8 cellular contexts compared by ENCODE assay signal in the genomic region with DNA sequence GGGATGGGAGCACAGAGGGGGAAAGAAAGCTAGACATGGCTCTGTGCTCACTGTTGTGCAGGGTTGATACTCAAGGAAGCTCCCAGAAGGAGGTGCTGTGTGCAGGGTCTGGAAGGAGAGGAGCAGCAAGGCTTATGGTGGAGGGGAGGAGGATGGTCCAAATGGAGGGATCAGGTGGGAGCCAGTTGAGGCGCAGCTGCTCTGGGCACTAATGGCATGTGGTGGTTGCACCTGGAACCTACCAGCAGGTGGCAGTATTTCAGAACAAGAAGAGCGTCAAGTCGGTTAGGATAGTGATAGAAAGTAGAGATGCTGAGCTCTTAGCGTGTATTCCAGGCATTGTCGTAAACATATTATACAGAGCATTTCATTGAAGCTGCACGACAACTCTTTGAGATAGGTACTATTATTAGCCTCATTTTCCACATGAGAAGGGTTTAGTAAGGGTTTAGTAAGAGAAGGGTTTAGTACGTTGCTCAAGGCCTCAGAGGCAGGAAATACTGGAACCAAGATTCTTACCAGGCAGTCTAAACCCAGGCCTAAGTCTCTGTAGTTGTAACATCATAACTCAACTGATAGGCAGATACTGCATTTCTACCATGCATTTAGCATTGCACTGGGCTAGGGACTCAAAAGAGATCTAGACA.
DNase-seq lines count a peak whose midpoint lies in the region; ATAC-seq and TF ChIP-seq lines count a peak whose summit lies in the region.

No MANE protein-coding gene starts in this region.

- POLR2A ChIA-PET in activated CD4-positive, alpha-beta memory T cell treated with anti-CD3 and anti-CD28 coated beads, Interleukin-2, amount 10 ng/mL, durations not matched to agents 7 days and 5 days (lab: Charles Lee) = no interaction called here

- no peak overlapping the region for H3K9ac ChIP-seq in muscle layer of colon (ENCODE audit: low read length)

- no peaks in the 10 kb centered on the region for H3K9me3 ChIP-seq in muscle layer of colon (ENCODE audit: low read length)

- no peak overlapping the region for H3K4me3 Mint-ChIP-seq in activated CD4-positive, alpha-beta memory T cell treated with anti-CD3 and anti-CD28 coated beads, Interleukin-2, amount 10 ng/mL, durations not matched to agents 7 days and 5 days

- H3K27me3 Mint-ChIP-seq in activated CD4-positive, alpha-beta memory T cell treated with anti-CD3 and anti-CD28 coated beads, Interleukin-2, amount 10 ng/mL, durations not matched to agents 7 days and 5 days = no peaks in the 10 kb centered on the region

- no peak for DNase-seq in AG09309 (ENCODE audit: low read depth)
- peak; percentile 58 to 89 for DNase-seq in NCI-H526 (lab: John Stamatoyannopoulos, UW)
- DNase-seq in activated CD4-positive, alpha-beta memory T cell treated with anti-CD3 and anti-CD28 coated beads, Interleukin-2, amount 10 ng/mL, durations not matched to agents 7 days and 5 days = peak; percentile 43
- peak; percentile 3 for DNase-seq in epithelial cell of prostate (ENCODE audit: low read depth, low spot score)
- peak; percentile 49 for DNase-seq in stimulated activated naive CD8-positive, alpha-beta T cell treated with anti-CD3 and anti-CD28 coated beads, Interleukin-15, Interleukin-2, amounts not matched to agents 100 U/mL and 50 U/mL, for 24 hours

- H3K9me3 Mint-ChIP-seq in activated CD4-positive, alpha-beta memory T cell treated with anti-CD3 and anti-CD28 coated beads, Interleukin-2, amount 10 ng/mL, durations not matched to agents 7 days and 5 days = no peaks in the 10 kb centered on the region

- no peak overlapping the region for H3K4me3 ChIP-seq in AG09309 (ENCODE audit: control insufficient read depth, low read depth, low read length)
- no peak overlapping the region for H3K4me3 ChIP-seq in muscle layer of colon (ENCODE audit: low read depth in 1 of 2, low read length in 2 of 2)

- no peak overlapping the region for H3K27ac ChIP-seq in epithelial cell of prostate
- H3K27ac ChIP-seq in muscle layer of colon (ENCODE audit: low read depth, low read length) = peak overlapping the region; percentile 16

- H3K4me1 ChIP-seq in muscle layer of colon (ENCODE audit: insufficient read depth, low read length) = peaks cover 28% of the 10 kb centered on the region

- no peaks in the 10 kb centered on the region for H3K36me3 Mint-ChIP-seq in activated CD4-positive, alpha-beta memory T cell treated with anti-CD3 and anti-CD28 coated beads, Interleukin-2, amount 10 ng/mL, durations not matched to agents 7 days and 5 days (ENCODE audit: low read depth)

- H3K36me3 ChIP-seq in muscle layer of colon (ENCODE audit: insufficient read depth, low read length) = no peaks in the 10 kb centered on the region

- H3K4me1 Mint-ChIP-seq in activated CD4-positive, alpha-beta memory T cell treated with anti-CD3 and anti-CD28 coated beads, Interleukin-2, amount 10 ng/mL, durations not matched to agents 7 days and 5 days = no peaks in the 10 kb centered on the region

- ATAC-seq in GM18520 (IDR thresholded peaks at IDR 0.05; ENCODE audit: unreplicated experiment) (peak; percentile 81), HG03175 (IDR thresholded peaks at IDR 0.05; ENCODE audit: unreplicated experiment) (peak; percentile 79)
- no peak for ATAC-seq in stimulated activated naive CD8-positive, alpha-beta T cell treated with anti-CD3 and anti-CD28 coated beads, Interleukin-15, Interleukin-2, amounts not matched to agents 100 U/mL and 50 U/mL, for 24 hours

- H3K27ac Mint-ChIP-seq in activated CD4-positive, alpha-beta memory T cell treated with anti-CD3 and anti-CD28 coated beads, Interleukin-2, amount 10 ng/mL, durations not matched to agents 7 days and 5 days = no peak overlapping the region

- peak; percentile 49 for TF ChIP-seq CTCF in AG09309 (IDR thresholded peaks at IDR 0.05; ENCODE audit: control insufficient read depth, insufficient read depth, low read depth, low read length, missing control alignments)

- CTCF ChIA-PET in activated CD4-positive, alpha-beta memory T cell treated with anti-CD3 and anti-CD28 coated beads, Interleukin-2, amount 10 ng/mL, durations not matched to agents 7 days and 5 days (lab: Charles Lee) = interaction anchor here (0.7 to 3.0 kb wide), 20 partner anchors 8 to 823 kb away, joined by 3 to 26 read pairs (median 4); partner anchors contain the start of genes CYP26B1 and ZNF638

- H3K27me3 ChIP-seq in muscle layer of colon (ENCODE audit: control insufficient read depth in 1 of 2, insufficient read depth in 2 of 2, low read length in 2 of 2) = no peaks in the 10 kb centered on the region
